Comparison of ENCODE assay signal across 1 cellular context in the genomic region with DNA sequence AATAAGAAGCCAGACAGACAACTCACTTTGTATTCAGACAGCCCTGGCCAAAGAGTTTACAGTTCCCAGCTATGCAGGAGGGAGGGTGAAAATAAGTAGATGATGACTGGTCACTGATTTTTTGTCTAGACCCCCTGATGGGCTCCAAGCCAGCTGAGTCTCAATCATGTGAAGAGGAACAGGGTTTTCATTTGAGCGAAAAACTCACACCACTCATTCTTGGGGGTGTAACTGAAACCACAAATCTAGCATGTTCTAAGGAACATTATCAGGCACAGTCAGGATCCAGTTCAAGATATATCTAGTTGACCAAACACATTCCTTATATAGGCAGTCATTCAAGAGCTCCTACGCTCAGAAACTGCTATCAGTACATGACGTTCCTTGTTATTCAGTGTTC.
TF ChIP-seq lines count a peak whose summit lies in the region.

No MANE protein-coding gene starts in this region.

TF ChIP-seq in K562, 482 proteins besides CTCF, POLR2A, EP300 and RAD21 (continued from another document):
- TF ChIP-seq, protein P1, sequence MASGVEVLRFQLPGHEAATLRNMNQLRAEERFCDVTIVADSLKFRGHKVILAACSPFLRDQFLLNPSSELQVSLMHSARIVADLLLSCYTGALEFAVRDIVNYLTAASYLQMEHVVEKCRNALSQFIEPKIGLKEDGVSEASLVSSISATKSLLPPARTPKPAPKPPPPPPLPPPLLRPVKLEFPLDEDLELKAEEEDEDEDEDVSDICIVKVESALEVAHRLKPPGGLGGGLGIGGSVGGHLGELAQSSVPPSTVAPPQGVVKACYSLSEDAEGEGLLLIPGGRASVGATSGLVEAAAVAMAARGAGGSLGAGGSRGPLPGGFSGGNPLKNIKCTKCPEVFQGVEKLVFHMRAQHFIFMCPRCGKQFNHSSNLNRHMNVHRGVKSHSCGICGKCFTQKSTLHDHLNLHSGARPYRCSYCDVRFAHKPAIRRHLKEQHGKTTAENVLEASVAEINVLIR (CRISPR knock-in tag; IDR thresholded peaks at IDR 0.05), result peak; percentile 33; the same call in 1 of the 2 replicates
- TF ChIP-seq TEAD4 (IDR thresholded peaks at IDR 0.05; ENCODE audit: low read length) (peak; percentile 87), TEAD4 (CRISPR knock-in tag; IDR thresholded peaks at IDR 0.05; ENCODE audit: borderline replicate concordance) (no peak), ARID1B (IDR thresholded peaks at IDR 0.05) (peak; percentile 72), ZNF146 (CRISPR knock-in tag; IDR thresholded peaks at IDR 0.05; ENCODE audit: unreplicated experiment) (no peak), FOSL1 (tag; conservative IDR thresholded peaks at IDR 0.05) (peak; percentile 90), MTA2 (IDR thresholded peaks at IDR 0.05; ENCODE audit: low read depth) (peak; percentile 46; the same call in 1 of the 2 replicates), BRD4 (IDR thresholded peaks at IDR 0.05) (no peak), FOXA3 (CRISPR knock-in tag; conservative IDR thresholded peaks at IDR 0.05 in 1 of 2, IDR thresholded peaks at IDR 0.05 in 1 of 2) (peak in 1 of 2 experiments; percentile 27; a peak in 1 of 4 replicates), CBFA2T3 (IDR thresholded peaks at IDR 0.05) (peak; percentile 84), NFE2 (IDR thresholded peaks at IDR 0.05; ENCODE audit: low read depth) (peak; percentile 18; the same call in 1 of the 2 replicates), ARNT (IDR thresholded peaks at IDR 0.05) (peak in 1 of 2 experiments; percentile 78; a peak in 1 of 4 replicates), RCOR1 (IDR thresholded peaks at IDR 0.05; ENCODE audit: borderline replicate concordance in 1 of 2, low read depth in 2 of 2, low read length in 2 of 2) (peak in 1 of 2 experiments; percentile 79; a peak in 2 of 4 replicates), TEAD1 (CRISPR knock-in tag; IDR thresholded peaks at IDR 0.05) (peak in 1 of 2 experiments; percentile 91; a peak in 2 of 4 replicates), ZNF75A (CRISPR knock-in tag; IDR thresholded peaks at IDR 0.05) (peak; percentile 13; the same call in 1 of the 2 replicates), HDAC2 (IDR thresholded peaks at IDR 0.05) (0 out of 2 replicates have a peak, but pooled peaks have one; percentile 37), KDM1A (IDR thresholded peaks at IDR 0.05) (peak; percentile 87 to 90), ZFP36 (IDR thresholded peaks at IDR 0.05; ENCODE audit: low read depth, low read length, partially characterized antibody) (no peak), CC2D1A (IDR thresholded peaks at IDR 0.05) (no peak), SMARCE1 (IDR thresholded peaks at IDR 0.05) (peak; percentile 34; the same call in 1 of the 2 replicates), SMAD4 (CRISPR knock-in tag; conservative IDR thresholded peaks at IDR 0.05) (0 out of 2 replicates have a peak, but pooled peaks have one; percentile 29), XRCC4 (IDR thresholded peaks at IDR 0.05; ENCODE audit: extremely low read depth, insufficient read depth, insufficient read length) (no peak), STAT5A (IDR thresholded peaks at IDR 0.05; ENCODE audit: borderline replicate concordance, low read length) (peak; percentile 36; the same call in 1 of the 2 replicates), PML (IDR thresholded peaks at IDR 0.05; ENCODE audit: low read length) (peak; percentile 40; the same call in 1 of the 2 replicates), ATF1 (CRISPR knock-in tag; IDR thresholded peaks at IDR 0.05) (no peak), ATF1 (tag; IDR thresholded peaks at IDR 0.05) (peak; percentile 45), KLF16 (IDR thresholded peaks at IDR 0.05) (no peak), SMARCA4 (IDR thresholded peaks at IDR 0.05) (0 out of 2 replicates have a peak, but pooled peaks have one; percentile 20), NCOR1 (IDR thresholded peaks at IDR 0.05) (peak; percentile 57), NFIC (IDR thresholded peaks at IDR 0.05) (peak; percentile 60), JUND (IDR thresholded peaks at IDR 0.05; ENCODE audit: borderline replicate concordance, low read depth, low read length) (peak; percentile 53; the same call in 1 of the 2 replicates), JUND (tag; IDR thresholded peaks at IDR 0.05; ENCODE audit: borderline replicate concordance, low read depth, low read length) (peak; percentile 62; the same call in 2 of the 3 replicates), CCNT2 (IDR thresholded peaks at IDR 0.05; ENCODE audit: borderline replicate concordance, extremely low read depth, insufficient read length, low read depth, low read length) (peak; percentile 32), ARID2 (IDR thresholded peaks at IDR 0.05) (no peak), SRF (CRISPR knock-in tag; IDR thresholded peaks at IDR 0.05) (peak; percentile 56 to 94; a peak in 3 of 4 replicates), L3MBTL2 (IDR thresholded peaks at IDR 0.05) (no peak), TCF3 (CRISPR knock-in tag; IDR thresholded peaks at IDR 0.05) (peak; percentile 70), KAT7 (CRISPR knock-in tag; IDR thresholded peaks at IDR 0.05; ENCODE audit: borderline replicate concordance) (no peak), CREM (IDR thresholded peaks at IDR 0.05; ENCODE audit: low read depth) (peak; percentile 14; the same call in 1 of the 2 replicates), MAZ (CRISPR knock-in tag; conservative IDR thresholded peaks at IDR 0.05 in 1 of 2, IDR thresholded peaks at IDR 0.05 in 1 of 2) (peak in 1 of 2 experiments; percentile 61; a peak in 1 of 4 replicates), TAL1 (IDR thresholded peaks at IDR 0.05) (peak; percentile 61)
- TF ChIP-seq, protein P2, sequence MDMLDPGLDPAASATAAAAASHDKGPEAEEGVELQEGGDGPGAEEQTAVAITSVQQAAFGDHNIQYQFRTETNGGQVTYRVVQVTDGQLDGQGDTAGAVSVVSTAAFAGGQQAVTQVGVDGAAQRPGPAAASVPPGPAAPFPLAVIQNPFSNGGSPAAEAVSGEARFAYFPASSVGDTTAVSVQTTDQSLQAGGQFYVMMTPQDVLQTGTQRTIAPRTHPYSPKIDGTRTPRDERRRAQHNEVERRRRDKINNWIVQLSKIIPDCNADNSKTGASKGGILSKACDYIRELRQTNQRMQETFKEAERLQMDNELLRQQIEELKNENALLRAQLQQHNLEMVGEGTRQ (CRISPR knock-in tag; IDR thresholded peaks at IDR 0.05), result no peak; the same call in 1 of the 2 replicates
- TF ChIP-seq, protein P3, sequence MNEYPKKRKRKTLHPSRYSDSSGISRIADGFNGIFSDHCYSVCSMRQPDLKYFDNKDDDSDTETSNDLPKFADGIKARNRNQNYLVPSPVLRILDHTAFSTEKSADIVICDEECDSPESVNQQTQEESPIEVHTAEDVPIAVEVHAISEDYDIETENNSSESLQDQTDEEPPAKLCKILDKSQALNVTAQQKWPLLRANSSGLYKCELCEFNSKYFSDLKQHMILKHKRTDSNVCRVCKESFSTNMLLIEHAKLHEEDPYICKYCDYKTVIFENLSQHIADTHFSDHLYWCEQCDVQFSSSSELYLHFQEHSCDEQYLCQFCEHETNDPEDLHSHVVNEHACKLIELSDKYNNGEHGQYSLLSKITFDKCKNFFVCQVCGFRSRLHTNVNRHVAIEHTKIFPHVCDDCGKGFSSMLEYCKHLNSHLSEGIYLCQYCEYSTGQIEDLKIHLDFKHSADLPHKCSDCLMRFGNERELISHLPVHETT (CRISPR knock-in tag; conservative IDR thresholded peaks at IDR 0.05 in 1 of 2, IDR thresholded peaks at IDR 0.05 in 1 of 2), result 0 out of 4 replicates have a peak, but pooled peaks of 1 of the 2 experiments have one; percentile 40
- TF ChIP-seq, protein P4, sequence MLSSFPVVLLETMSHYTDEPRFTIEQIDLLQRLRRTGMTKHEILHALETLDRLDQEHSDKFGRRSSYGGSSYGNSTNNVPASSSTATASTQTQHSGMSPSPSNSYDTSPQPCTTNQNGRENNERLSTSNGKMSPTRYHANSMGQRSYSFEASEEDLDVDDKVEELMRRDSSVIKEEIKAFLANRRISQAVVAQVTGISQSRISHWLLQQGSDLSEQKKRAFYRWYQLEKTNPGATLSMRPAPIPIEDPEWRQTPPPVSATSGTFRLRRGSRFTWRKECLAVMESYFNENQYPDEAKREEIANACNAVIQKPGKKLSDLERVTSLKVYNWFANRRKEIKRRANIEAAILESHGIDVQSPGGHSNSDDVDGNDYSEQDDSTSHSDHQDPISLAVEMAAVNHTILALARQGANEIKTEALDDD (IDR thresholded peaks at IDR 0.05), result no peak
- TF ChIP-seq, protein P5, sequence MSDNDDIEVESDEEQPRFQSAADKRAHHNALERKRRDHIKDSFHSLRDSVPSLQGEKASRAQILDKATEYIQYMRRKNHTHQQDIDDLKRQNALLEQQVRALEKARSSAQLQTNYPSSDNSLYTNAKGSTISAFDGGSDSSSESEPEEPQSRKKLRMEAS (CRISPR knock-in tag; IDR thresholded peaks at IDR 0.05), result no peak
- TF ChIP-seq, protein P6, sequence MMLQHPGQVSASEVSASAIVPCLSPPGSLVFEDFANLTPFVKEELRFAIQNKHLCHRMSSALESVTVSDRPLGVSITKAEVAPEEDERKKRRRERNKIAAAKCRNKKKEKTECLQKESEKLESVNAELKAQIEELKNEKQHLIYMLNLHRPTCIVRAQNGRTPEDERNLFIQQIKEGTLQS (IDR thresholded peaks at IDR 0.05), result 0 out of 2 replicates have a peak, but pooled peaks have one; percentile 29
- TF ChIP-seq, protein P6 (CRISPR knock-in tag; conservative IDR thresholded peaks at IDR 0.05), result no peak
